Comparison of ENCODE assay signal across 15 cellular contexts in genomic region chr20:32678948-32679347, GRCh38. TPM values are rescaled to one million over a fixed set of nuclear protein-coding genes. Genes with fewer than 3 reads are reported as not detected.
DNase-seq lines count a peak whose midpoint lies in the region; ATAC-seq and TF ChIP-seq lines count a peak whose summit lies in the region.
"Had no signal": no experiment of that assay in that cellular context is flagged by ENCODE, and none has a peak within 500 bp of the region (broad histone marks: within the 10 kb centered on the region; RNA-seq: fewer than 3 reads in every experiment).

No MANE protein-coding gene starts in this region.

- peaks cover 31% of the 10 kb centered on the region for H3K27me3 Mint-ChIP-seq in GM23338 (ENCODE audit: insufficient read depth, low read depth, poor library complexity)
- H3K27me3 Mint-ChIP-seq: activated CD8-positive, alpha-beta memory T cell treated with anti-CD3 and anti-CD28 coated beads, Interleukin-2, amount 10 ng/mL, durations not matched to agents 7 days and 5 days; activated naive CD4-positive, alpha-beta T cell treated with anti-CD3 and anti-CD28 coated beads, Interleukin-2, amount 50 U/mL, for 24 hours; naive B cell had no signal

- CTCF ChIA-PET in PC-3 (lab: Charles Lee) = no interaction called here

- H3K4me3 ChIP-seq in GM23338 = no peak overlapping the region
- no peak overlapping the region for H3K4me3 ChIP-seq in PC-3 (ENCODE audit: low read length)
- H3K4me3 ChIP-seq in prostate gland = no peak overlapping the region
- H3K4me3 ChIP-seq: SJCRH30, spleen, upper lobe of left lung had no signal

- POLR2A ChIA-PET in PC-3 (lab: Charles Lee; ENCODE audit: unreplicated experiment) = no interaction called here

- H3K27ac ChIP-seq in GM23338 (ENCODE audit: low read depth) (0 out of 2 replicates have a peak overlapping the region, but pooled peaks have one; percentile 39), PC-3 (ENCODE audit: low read length) (no peak overlapping the region), prostate gland (no peak overlapping the region)
- H3K27ac ChIP-seq: SJCRH30, spleen, upper lobe of left lung had no signal

- H3K9me3 ChIP-seq in PC-3 (ENCODE audit: low read length) (no peaks in the 10 kb centered on the region), prostate gland (no peaks in the 10 kb centered on the region)
- H3K9me3 ChIP-seq: SJCRH30, spleen, upper lobe of left lung had no signal

- TF ChIP-seq CTCF in GM23338 (conservative IDR thresholded peaks at IDR 0.05; ENCODE audit: low read depth in 2 of 2) (no peak), PC-3 (conservative IDR thresholded peaks at IDR 0.05; ENCODE audit: low read depth, low read length) (no peak), prostate gland (IDR thresholded peaks at IDR 0.05) (no peak)

- no peak for TF ChIP-seq POLR2A in prostate gland (IDR thresholded peaks at IDR 0.05)

- H2AFZ ChIP-seq in GM23338 = no peak overlapping the region
- H2AFZ ChIP-seq in PC-3 (ENCODE audit: low read length) = no peak overlapping the region

- H3K9me3 Mint-ChIP-seq in GM23338 = no peaks in the 10 kb centered on the region; the same call in 2 of the 3 replicates
- H3K9me3 Mint-ChIP-seq: activated naive CD4-positive, alpha-beta T cell treated with anti-CD3 and anti-CD28 coated beads, Interleukin-2, amount 50 U/mL, for 24 hours had no signal

- no peak overlapping the region for H3K4me2 ChIP-seq in GM23338
- no peak overlapping the region for H3K4me2 ChIP-seq in PC-3 (ENCODE audit: low read length)

- no peak for DNase-seq in GM23338 (ENCODE audit: low spot score)
- DNase-seq in PC-3 = peak; percentile 31
- peak; percentile 26 to 87 (median 64) for DNase-seq in head of caudate nucleus
- peak; percentile 38 for DNase-seq in prostate gland (ENCODE audit: low spot score)
- DNase-seq in activated CD8-positive, alpha-beta memory T cell treated with anti-CD3 and anti-CD28 coated beads, Interleukin-2, amount 50 U/mL, for 48 hours = no peak
- DNase-seq: activated CD8-positive, alpha-beta memory T cell treated with anti-CD3 and anti-CD28 coated beads, Interleukin-2, amount 10 ng/mL, durations not matched to agents 7 days and 5 days; naive B cell; NCI-H526 treated with DMSO at 0.1 percent for 48 hours; SJCRH30; spleen; upper lobe of left lung had no signal

- no peaks in the 10 kb centered on the region for H3K36me3 Mint-ChIP-seq in GM23338 (ENCODE audit: low read depth)
- H3K36me3 Mint-ChIP-seq: activated CD8-positive, alpha-beta memory T cell treated with anti-CD3 and anti-CD28 coated beads, Interleukin-2, amount 10 ng/mL, durations not matched to agents 7 days and 5 days; activated naive CD4-positive, alpha-beta T cell treated with anti-CD3 and anti-CD28 coated beads, Interleukin-2, amount 50 U/mL, for 24 hours; naive B cell had no signal

- H3K79me2 ChIP-seq in GM23338 (replicated peaks; ENCODE audit: insufficient read depth) (peaks cover 9% of the 10 kb centered on the region), PC-3 (ENCODE audit: low read length) (no peaks in the 10 kb centered on the region)

- no peak overlapping the region for H3K4me3 Mint-ChIP-seq in GM23338
- H3K4me3 Mint-ChIP-seq: activated CD8-positive, alpha-beta memory T cell treated with anti-CD3 and anti-CD28 coated beads, Interleukin-2, amount 10 ng/mL, durations not matched to agents 7 days and 5 days; activated naive CD4-positive, alpha-beta T cell treated with anti-CD3 and anti-CD28 coated beads, Interleukin-2, amount 50 U/mL, for 24 hours; naive B cell had no signal

- H3F3A ChIP-seq in GM23338 (replicated peaks; ENCODE audit: low read depth) (peaks cover 56% of the 10 kb centered on the region), PC-3 (ENCODE audit: low read length, unreplicated experiment) (no peaks in the 10 kb centered on the region)

- no TSS peak for BruUV-seq in PC-3 (replicated peaks; lab: Mats Ljungman, UMichigan)

- peaks cover 36% of the 10 kb centered on the region for H3K4me1 ChIP-seq in GM23338 (ENCODE audit: insufficient read depth)
- peaks cover 26% of the 10 kb centered on the region for H3K4me1 ChIP-seq in PC-3 (ENCODE audit: insufficient read depth, low read length)
- H3K4me1 ChIP-seq in prostate gland (replicated peaks) = no peaks in the 10 kb centered on the region

- H3K27ac Mint-ChIP-seq in GM23338 = no peak overlapping the region
- H3K27ac Mint-ChIP-seq: activated CD8-positive, alpha-beta memory T cell treated with anti-CD3 and anti-CD28 coated beads, Interleukin-2, amount 10 ng/mL, durations not matched to agents 7 days and 5 days; activated naive CD4-positive, alpha-beta T cell treated with anti-CD3 and anti-CD28 coated beads, Interleukin-2, amount 50 U/mL, for 24 hours; naive B cell had no signal

- H3K4me1 Mint-ChIP-seq in GM23338 = peaks cover 56% of the 10 kb centered on the region

- no peaks in the 10 kb centered on the region for H3K27me3 ChIP-seq in GM23338 (ENCODE audit: insufficient read depth)
- no peaks in the 10 kb centered on the region for H3K27me3 ChIP-seq in PC-3 (ENCODE audit: low read length)
- no peaks in the 10 kb centered on the region for H3K27me3 ChIP-seq in prostate gland (replicated peaks; ENCODE audit: insufficient read depth)
- H3K27me3 ChIP-seq: spleen, upper lobe of left lung had no signal

- WGBS in prostate gland = 34% methylated on average over 6 of the region's 6 CpGs

- intact Hi-C loops in PC-3 (cut with micrococcal nuclease) (no loop called here), head of caudate nucleus (cut with DNase I) (no loop called here), prostate gland (cut with DNase I) (no loop called here)

- H3K9me2 ChIP-seq in GM23338 (ENCODE audit: insufficient read depth) (no peaks in the 10 kb centered on the region), PC-3 (replicated peaks; ENCODE audit: low read length) (no peaks in the 10 kb centered on the region)

- H4K20me1 ChIP-seq in GM23338 (replicated peaks; ENCODE audit: insufficient read depth) = no peaks in the 10 kb centered on the region
- no peaks in the 10 kb centered on the region for H4K20me1 ChIP-seq in PC-3 (ENCODE audit: low read length)

- ATAC-seq in GM23338 = no peak
- ATAC-seq in PC-3 = no peak
- no peak for ATAC-seq in HG02588 (IDR thresholded peaks at IDR 0.05; ENCODE audit: unreplicated experiment)
- no peak for ATAC-seq in HG03342 (IDR thresholded peaks at IDR 0.05; ENCODE audit: unreplicated experiment)
- no peak for ATAC-seq in HG02938 (IDR thresholded peaks at IDR 0.05; ENCODE audit: unreplicated experiment)
- ATAC-seq: activated CD8-positive, alpha-beta memory T cell treated with anti-CD3 and anti-CD28 coated beads, Interleukin-2, amount 10 ng/mL, durations not matched to agents 7 days and 5 days had no signal

- no peaks in the 10 kb centered on the region for H3K36me3 ChIP-seq in GM23338 (ENCODE audit: insufficient read depth)
- H3K36me3 ChIP-seq in PC-3 (ENCODE audit: low read depth, low read length) = no peaks in the 10 kb centered on the region
- H3K36me3 ChIP-seq in prostate gland = no peaks in the 10 kb centered on the region
- H3K36me3 ChIP-seq: SJCRH30, spleen, upper lobe of left lung had no signal

- H3K9ac ChIP-seq in PC-3 (ENCODE audit: low read length) = no peak overlapping the region

RNA-seq across cellular contexts. Expression of gene C20orf203, which starts 5.2 kb away (rescaled TPM):
- 0.08 TPM in 1 of 2 replicates, not detected in the other for total RNA-seq in GM23338 (2014; rRNA removed; shearing (Covaris generic))
- polyA plus RNA-seq in GM23338 (2016; fragmentation: Nextera tagmentation; extraction: Ambion mirVana) = 0.03 and 0.11 TPM in 2 replicates
- total RNA-seq in PC-3 (2014; rRNA removed) (not detected in 2 replicates), prostate gland (under 1 TPM; 0.14 to 0.51 TPM)
- total RNA-seq: SJCRH30 had no signal

Comparison
In these comparisons a context has a peak if more than half of its experiments do, and no peak if none do; other contexts are left out.
1. DNase-seq: peak in PC-3 (single experiment), head of caudate nucleus (42 of 42) and prostate gland (single experiment); none in GM23338 (single experiment) and activated CD8-positive, alpha-beta memory T cell treated with anti-CD3 and anti-CD28 coated beads, Interleukin-2, amount 50 U/mL, for 48 hours (single experiment).